1 cellular context compared by ENCODE assay signal in the genomic region with DNA sequence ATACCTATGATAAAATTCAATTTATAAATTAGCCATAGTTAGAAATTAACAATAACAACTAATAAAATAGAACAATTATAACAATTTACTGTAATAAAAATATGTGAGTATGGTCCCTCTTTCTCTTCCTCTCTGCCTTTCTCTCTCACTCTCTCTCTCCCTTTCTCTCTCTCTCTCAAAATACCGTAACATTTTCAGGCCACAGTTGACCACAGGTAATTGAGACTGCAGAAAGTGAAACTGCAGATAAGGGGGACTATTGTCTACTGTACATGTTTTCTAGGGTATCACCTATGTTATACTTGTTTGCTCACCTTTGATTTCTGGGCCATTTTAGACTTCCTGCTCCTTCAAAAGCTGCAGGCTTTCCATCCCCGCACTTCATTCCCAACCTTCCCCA.
TF ChIP-seq lines count a peak whose summit lies in the region.

No MANE protein-coding gene starts in this region.

TF ChIP-seq in GM23338, 12 proteins besides CTCF, POLR2A, EP300 and RAD21 (continued from another document):
- TF ChIP-seq, protein P1, sequence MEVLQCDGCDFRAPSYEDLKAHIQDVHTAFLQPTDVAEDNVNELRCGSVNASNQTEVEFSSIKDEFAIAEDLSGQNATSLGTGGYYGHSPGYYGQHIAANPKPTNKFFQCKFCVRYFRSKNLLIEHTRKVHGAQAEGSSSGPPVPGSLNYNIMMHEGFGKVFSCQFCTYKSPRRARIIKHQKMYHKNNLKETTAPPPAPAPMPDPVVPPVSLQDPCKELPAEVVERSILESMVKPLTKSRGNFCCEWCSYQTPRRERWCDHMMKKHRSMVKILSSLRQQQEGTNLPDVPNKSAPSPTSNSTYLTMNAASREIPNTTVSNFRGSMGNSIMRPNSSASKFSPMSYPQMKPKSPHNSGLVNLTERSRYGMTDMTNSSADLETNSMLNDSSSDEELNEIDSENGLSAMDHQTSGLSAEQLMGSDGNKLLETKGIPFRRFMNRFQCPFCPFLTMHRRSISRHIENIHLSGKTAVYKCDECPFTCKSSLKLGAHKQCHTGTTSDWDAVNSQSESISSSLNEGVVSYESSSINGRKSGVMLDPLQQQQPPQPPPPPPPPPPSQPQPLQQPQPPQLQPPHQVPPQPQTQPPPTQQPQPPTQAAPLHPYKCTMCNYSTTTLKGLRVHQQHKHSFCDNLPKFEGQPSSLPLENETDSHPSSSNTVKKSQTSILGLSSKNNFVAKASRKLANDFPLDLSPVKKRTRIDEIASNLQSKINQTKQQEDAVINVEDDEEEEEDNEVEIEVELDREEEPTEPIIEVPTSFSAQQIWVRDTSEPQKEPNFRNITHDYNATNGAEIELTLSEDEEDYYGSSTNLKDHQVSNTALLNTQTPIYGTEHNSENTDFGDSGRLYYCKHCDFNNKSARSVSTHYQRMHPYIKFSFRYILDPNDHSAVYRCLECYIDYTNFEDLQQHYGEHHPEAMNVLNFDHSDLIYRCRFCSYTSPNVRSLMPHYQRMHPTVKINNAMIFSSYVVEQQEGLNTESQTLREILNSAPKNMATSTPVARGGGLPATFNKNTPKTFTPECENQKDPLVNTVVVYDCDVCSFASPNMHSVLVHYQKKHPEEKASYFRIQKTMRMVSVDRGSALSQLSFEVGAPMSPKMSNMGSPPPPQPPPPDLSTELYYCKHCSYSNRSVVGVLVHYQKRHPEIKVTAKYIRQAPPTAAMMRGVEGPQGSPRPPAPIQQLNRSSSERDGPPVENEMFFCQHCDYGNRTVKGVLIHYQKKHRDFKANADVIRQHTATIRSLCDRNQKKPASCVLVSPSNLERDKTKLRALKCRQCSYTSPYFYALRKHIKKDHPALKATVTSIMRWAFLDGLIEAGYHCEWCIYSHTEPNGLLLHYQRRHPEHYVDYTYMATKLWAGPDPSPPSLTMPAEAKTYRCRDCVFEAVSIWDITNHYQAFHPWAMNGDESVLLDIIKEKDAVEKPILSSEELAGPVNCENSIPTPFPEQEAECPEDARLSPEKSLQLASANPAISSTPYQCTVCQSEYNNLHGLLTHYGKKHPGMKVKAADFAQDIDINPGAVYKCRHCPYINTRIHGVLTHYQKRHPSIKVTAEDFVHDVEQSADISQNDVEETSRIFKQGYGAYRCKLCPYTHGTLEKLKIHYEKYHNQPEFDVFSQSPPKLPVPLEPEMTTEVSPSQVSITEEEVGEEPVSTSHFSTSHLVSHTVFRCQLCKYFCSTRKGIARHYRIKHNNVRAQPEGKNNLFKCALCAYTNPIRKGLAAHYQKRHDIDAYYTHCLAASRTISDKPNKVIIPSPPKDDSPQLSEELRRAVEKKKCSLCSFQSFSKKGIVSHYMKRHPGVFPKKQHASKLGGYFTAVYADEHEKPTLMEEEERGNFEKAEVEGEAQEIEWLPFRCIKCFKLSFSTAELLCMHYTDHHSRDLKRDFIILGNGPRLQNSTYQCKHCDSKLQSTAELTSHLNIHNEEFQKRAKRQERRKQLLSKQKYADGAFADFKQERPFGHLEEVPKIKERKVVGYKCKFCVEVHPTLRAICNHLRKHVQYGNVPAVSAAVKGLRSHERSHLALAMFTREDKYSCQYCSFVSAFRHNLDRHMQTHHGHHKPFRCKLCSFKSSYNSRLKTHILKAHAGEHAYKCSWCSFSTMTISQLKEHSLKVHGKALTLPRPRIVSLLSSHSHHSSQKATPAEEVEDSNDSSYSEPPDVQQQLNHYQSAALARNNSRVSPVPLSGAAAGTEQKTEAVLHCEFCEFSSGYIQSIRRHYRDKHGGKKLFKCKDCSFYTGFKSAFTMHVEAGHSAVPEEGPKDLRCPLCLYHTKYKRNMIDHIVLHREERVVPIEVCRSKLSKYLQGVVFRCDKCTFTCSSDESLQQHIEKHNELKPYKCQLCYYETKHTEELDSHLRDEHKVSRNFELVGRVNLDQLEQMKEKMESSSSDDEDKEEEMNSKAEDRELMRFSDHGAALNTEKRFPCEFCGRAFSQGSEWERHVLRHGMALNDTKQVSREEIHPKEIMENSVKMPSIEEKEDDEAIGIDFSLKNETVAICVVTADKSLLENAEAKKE (CRISPR knock-in tag; IDR thresholded peaks at IDR 0.05), result no peak
TF ChIP-seq in GM23338: peak in this region for 0.
